ENCODE assay signal across 1 cellular context in the genomic region with DNA sequence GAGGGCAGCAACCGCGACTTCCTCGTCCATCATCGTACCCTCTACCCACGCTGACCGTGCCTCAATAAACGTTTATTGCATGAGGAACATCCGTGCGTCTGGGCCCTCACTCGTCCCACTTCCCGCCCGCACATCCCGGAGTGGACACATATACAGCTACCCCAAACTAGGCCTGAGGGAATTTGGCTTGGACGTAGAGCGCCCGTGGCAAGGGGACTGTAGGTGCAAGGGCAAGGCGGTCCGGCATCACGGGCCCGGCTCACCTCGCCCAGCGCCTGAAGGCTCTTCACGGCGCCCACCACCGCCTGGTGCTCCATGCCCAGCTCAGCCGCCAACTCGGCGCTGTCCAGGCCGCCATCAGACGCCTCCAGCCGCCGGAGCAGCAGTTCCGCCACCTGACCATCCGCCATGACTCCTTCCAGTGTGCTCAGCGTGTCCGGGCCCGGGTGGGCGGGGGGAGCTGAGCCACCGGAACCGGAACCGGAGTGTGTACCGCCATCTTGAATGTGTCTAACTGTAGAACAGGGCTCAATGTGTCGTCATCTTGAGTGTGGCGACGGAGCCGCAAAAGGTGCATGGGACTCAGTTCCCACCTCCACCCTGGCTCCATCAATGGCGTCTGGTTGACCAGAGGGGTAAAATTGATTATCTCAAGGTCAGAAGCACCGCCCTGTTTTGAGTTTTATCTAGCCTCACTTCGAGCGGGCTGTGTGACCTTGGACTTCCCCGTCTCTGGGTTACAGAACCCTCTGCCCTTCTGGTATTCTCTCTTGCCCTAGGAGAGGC.
A peak's percentile ranks its signal among the peaks of the same experiment; 100 is the strongest.
TF ChIP-seq lines count a peak whose summit lies in the region.

A gene (minus strand): TSS at position 425 of the 786 bp plus-strand sequence. CDS start 15 bp downstream, at position 410.

TF ChIP-seq in WTC11, 78 proteins besides CTCF, POLR2A, EP300 and RAD21 (continued from another document):
- TF ChIP-seq, protein P1, sequence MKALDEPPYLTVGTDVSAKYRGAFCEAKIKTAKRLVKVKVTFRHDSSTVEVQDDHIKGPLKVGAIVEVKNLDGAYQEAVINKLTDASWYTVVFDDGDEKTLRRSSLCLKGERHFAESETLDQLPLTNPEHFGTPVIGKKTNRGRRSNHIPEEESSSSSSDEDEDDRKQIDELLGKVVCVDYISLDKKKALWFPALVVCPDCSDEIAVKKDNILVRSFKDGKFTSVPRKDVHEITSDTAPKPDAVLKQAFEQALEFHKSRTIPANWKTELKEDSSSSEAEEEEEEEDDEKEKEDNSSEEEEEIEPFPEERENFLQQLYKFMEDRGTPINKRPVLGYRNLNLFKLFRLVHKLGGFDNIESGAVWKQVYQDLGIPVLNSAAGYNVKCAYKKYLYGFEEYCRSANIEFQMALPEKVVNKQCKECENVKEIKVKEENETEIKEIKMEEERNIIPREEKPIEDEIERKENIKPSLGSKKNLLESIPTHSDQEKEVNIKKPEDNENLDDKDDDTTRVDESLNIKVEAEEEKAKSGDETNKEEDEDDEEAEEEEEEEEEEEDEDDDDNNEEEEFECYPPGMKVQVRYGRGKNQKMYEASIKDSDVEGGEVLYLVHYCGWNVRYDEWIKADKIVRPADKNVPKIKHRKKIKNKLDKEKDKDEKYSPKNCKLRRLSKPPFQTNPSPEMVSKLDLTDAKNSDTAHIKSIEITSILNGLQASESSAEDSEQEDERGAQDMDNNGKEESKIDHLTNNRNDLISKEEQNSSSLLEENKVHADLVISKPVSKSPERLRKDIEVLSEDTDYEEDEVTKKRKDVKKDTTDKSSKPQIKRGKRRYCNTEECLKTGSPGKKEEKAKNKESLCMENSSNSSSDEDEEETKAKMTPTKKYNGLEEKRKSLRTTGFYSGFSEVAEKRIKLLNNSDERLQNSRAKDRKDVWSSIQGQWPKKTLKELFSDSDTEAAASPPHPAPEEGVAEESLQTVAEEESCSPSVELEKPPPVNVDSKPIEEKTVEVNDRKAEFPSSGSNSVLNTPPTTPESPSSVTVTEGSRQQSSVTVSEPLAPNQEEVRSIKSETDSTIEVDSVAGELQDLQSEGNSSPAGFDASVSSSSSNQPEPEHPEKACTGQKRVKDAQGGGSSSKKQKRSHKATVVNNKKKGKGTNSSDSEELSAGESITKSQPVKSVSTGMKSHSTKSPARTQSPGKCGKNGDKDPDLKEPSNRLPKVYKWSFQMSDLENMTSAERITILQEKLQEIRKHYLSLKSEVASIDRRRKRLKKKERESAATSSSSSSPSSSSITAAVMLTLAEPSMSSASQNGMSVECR (CRISPR knock-in tag; IDR thresholded peaks at IDR 0.05; ENCODE audit: borderline replicate concordance) = peak; percentile 64; the same call in 1 of the 2 replicates
- TF ChIP-seq PRRX2 (CRISPR knock-in tag; IDR thresholded peaks at IDR 0.05) = no peak
- peak; percentile 55; the same call in 1 of the 2 replicates for TF ChIP-seq MYBL2 (CRISPR knock-in tag; IDR thresholded peaks at IDR 0.05)
- peak; percentile 34 for TF ChIP-seq TEAD1 (CRISPR knock-in tag; IDR thresholded peaks at IDR 0.05)
- no peak for TF ChIP-seq MXD4 (CRISPR knock-in tag; IDR thresholded peaks at IDR 0.05; ENCODE audit: borderline replicate concordance)
- TF ChIP-seq ETV6 (CRISPR knock-in tag; IDR thresholded peaks at IDR 0.05) = 0 out of 2 replicates have a peak, but pooled peaks have one; percentile 32
- peak; percentile 81; the same call in 1 of the 2 replicates for TF ChIP-seq KAT7 (CRISPR knock-in tag; IDR thresholded peaks at IDR 0.05; ENCODE audit: borderline replicate concordance)
- TF ChIP-seq FOXP1 (CRISPR knock-in tag; IDR thresholded peaks at IDR 0.05; ENCODE audit: borderline replicate concordance) = peak; percentile 51; the same call in 1 of the 2 replicates
- TF ChIP-seq, protein P2, sequence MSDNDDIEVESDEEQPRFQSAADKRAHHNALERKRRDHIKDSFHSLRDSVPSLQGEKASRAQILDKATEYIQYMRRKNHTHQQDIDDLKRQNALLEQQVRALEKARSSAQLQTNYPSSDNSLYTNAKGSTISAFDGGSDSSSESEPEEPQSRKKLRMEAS (CRISPR knock-in tag; IDR thresholded peaks at IDR 0.05) = peak; percentile 90
- TF ChIP-seq SP1 (CRISPR knock-in tag; conservative IDR thresholded peaks at IDR 0.05) = peak; percentile 69
- TF ChIP-seq, protein P3, sequence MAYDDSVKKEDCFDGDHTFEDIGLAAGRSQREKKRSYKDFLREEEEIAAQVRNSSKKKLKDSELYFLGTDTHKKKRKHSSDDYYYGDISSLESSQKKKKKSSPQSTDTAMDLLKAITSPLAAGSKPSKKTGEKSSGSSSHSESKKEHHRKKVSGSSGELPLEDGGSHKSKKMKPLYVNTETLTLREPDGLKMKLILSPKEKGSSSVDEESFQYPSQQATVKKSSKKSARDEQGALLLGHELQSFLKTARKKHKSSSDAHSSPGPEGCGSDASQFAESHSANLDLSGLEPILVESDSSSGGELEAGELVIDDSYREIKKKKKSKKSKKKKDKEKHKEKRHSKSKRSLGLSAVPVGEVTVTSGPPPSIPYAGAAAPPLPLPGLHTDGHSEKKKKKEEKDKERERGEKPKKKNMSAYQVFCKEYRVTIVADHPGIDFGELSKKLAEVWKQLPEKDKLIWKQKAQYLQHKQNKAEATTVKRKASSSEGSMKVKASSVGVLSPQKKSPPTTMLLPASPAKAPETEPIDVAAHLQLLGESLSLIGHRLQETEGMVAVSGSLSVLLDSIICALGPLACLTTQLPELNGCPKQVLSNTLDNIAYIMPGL (CRISPR knock-in tag; IDR thresholded peaks at IDR 0.05) = 0 out of 2 replicates have a peak, but pooled peaks have one; percentile 48
- TF ChIP-seq RELA (CRISPR knock-in tag; IDR thresholded peaks at IDR 0.05; ENCODE audit: borderline replicate concordance) = 0 out of 2 replicates have a peak, but pooled peaks have one; percentile 86
- TF ChIP-seq, protein P4, sequence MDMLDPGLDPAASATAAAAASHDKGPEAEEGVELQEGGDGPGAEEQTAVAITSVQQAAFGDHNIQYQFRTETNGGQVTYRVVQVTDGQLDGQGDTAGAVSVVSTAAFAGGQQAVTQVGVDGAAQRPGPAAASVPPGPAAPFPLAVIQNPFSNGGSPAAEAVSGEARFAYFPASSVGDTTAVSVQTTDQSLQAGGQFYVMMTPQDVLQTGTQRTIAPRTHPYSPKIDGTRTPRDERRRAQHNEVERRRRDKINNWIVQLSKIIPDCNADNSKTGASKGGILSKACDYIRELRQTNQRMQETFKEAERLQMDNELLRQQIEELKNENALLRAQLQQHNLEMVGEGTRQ (CRISPR knock-in tag; IDR thresholded peaks at IDR 0.05) = peak; percentile 76
- peak; percentile 63; the same call in 1 of the 2 replicates for TF ChIP-seq CREM (CRISPR knock-in tag; IDR thresholded peaks at IDR 0.05)
- TF ChIP-seq ZNF317 (CRISPR knock-in tag; IDR thresholded peaks at IDR 0.05; ENCODE audit: borderline replicate concordance, low read depth) = no peak
- TF ChIP-seq, protein P5, sequence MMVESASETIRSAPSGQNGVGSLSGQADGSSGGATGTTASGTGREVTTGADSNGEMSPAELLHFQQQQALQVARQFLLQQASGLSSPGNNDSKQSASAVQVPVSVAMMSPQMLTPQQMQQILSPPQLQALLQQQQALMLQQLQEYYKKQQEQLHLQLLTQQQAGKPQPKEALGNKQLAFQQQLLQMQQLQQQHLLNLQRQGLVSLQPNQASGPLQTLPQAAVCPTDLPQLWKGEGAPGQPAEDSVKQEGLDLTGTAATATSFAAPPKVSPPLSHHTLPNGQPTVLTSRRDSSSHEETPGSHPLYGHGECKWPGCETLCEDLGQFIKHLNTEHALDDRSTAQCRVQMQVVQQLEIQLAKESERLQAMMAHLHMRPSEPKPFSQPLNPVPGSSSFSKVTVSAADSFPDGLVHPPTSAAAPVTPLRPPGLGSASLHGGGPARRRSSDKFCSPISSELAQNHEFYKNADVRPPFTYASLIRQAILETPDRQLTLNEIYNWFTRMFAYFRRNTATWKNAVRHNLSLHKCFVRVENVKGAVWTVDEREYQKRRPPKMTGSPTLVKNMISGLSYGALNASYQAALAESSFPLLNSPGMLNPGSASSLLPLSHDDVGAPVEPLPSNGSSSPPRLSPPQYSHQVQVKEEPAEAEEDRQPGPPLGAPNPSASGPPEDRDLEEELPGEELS (CRISPR knock-in tag; IDR thresholded peaks at IDR 0.05) = peak; percentile 22; the same call in 1 of the 2 replicates
- peak; percentile 71 for TF ChIP-seq GABPB1 (CRISPR knock-in tag; IDR thresholded peaks at IDR 0.05)
